Comparison of ENCODE assay signal across 8 cellular contexts in genomic region chr1:151790071-151790939, GRCh38. TPM values are rescaled to one million over a fixed set of nuclear protein-coding genes. Genes with fewer than 3 reads are reported as not detected.
A peak's percentile ranks its signal among the peaks of the same experiment; 100 is the strongest.
DNase-seq lines count a peak whose midpoint lies in the region; ATAC-seq and TF ChIP-seq lines count a peak whose summit lies in the region.

TSS of gene TDRKH (minus strand) at chr1:151790500. CDS start at chr1:151783022, 7,478 bp downstream.

- peak within 1 kb of the TSS; percentile 100 for H3K4me2 ChIP-seq in osteoblast (ENCODE audit: insufficient read depth, low read length)

- peak within 1 kb of the TSS; percentile 100 for H2AFZ ChIP-seq in osteoblast (ENCODE audit: low read length)

- DNase-seq in GM10248 (ENCODE audit: extremely low spot score) (peak; percentile 99), NCI-H1048 (lab: John Stamatoyannopoulos, UW) (peak; percentile 99), glutamatergic neuron (peak; percentile 98), osteoblast (ENCODE audit: insufficient read length, low spot score, missing footprints) (peak; percentile 99)
- DNase-seq in activated naive CD4-positive, alpha-beta T cell treated with anti-CD3 and anti-CD28 coated beads, Interleukin-2, amount 50 U/mL, for 72 hours (ENCODE audit: low spot score in 2 of 2), result peak; percentile 96 to 99

- H3K4me1 ChIP-seq in osteoblast (ENCODE audit: insufficient read depth, low read length), result peaks cover 10% of the 10 kb centered on the region
- H3K4me1 ChIP-seq in thymus (ENCODE audit: control insufficient read depth, insufficient read depth, low read length), result no peaks in the 10 kb centered on the region

- H3K9me3 ChIP-seq in osteoblast (ENCODE audit: low read depth, low read length) (no peaks in the 10 kb centered on the region), thymus (ENCODE audit: control insufficient read depth) (no peaks in the 10 kb centered on the region)

- TF ChIP-seq CTCF in GM10248 (IDR thresholded peaks at IDR 0.05; ENCODE audit: control extremely low read depth, extremely low read depth, low read depth, missing control alignments), result peak; percentile 46
- TF ChIP-seq CTCF in glutamatergic neuron (IDR thresholded peaks at IDR 0.05; ENCODE audit: partially characterized antibody, unreplicated experiment), result peak; percentile 48
- TF ChIP-seq CTCF in osteoblast (IDR thresholded peaks at IDR 0.05; ENCODE audit: extremely low read depth, low read depth, low read length), result peak; percentile 13

- peaks cover 8% of the 10 kb centered on the region for H3K4me1 Mint-ChIP-seq in glutamatergic neuron (ENCODE audit: low read depth, unreplicated experiment)

- CTCF ChIA-PET in GM10248 (lab: Yijun Ruan, JAX), result interaction anchor here (1.0 to 3.3 kb wide), 6 partner anchors 11 to 118 kb away, joined by 3 to 12 read pairs (median 4); partner anchors contain the start of genes MRPL9 and THEM4

- ATAC-seq in HG02588 (IDR thresholded peaks at IDR 0.05; ENCODE audit: unreplicated experiment) (peak; percentile 95), SK-N-SH treated with all-trans-retinoic acid at 6 μM for 48 hours (peak; percentile 98)
- peak; percentile 97 to 98 for ATAC-seq in activated naive CD4-positive, alpha-beta T cell treated with anti-CD3 and anti-CD28 coated beads, Interleukin-2, amount 50 U/mL, for 72 hours

- H3K4me3 Mint-ChIP-seq in glutamatergic neuron (ENCODE audit: unreplicated experiment), result peak within 1 kb of the TSS; percentile 100

- H3K27me3 Mint-ChIP-seq in glutamatergic neuron (ENCODE audit: unreplicated experiment), result peaks cover 12% of the 10 kb centered on the region

- H3K4me3 ChIP-seq in osteoblast (ENCODE audit: insufficient read depth, low read length) (peak within 1 kb of the TSS; percentile 94), thymus (ENCODE audit: low read length) (peak within 1 kb of the TSS; percentile 66)

- under 1% methylated on average over 58 of the region's 58 CpGs for WGBS in thymus

- peak within 1 kb of the TSS; percentile 89 to 98 for H3K27ac Mint-ChIP-seq in activated naive CD4-positive, alpha-beta T cell treated with anti-CD3 and anti-CD28 coated beads, Interleukin-2, amount 50 U/mL, for 72 hours
- H3K27ac Mint-ChIP-seq in glutamatergic neuron (ENCODE audit: unreplicated experiment), result peak within 1 kb of the TSS; percentile 100

- no peaks in the 10 kb centered on the region for H4K20me1 ChIP-seq in osteoblast (ENCODE audit: insufficient read depth, low read length)

- H3K27me3 ChIP-seq in osteoblast (ENCODE audit: insufficient read depth, low read length) (peaks cover 5% of the 10 kb centered on the region), thymus (ENCODE audit: control insufficient read depth, insufficient read depth) (no peaks in the 10 kb centered on the region)

- POLR2A ChIA-PET in GM10248 (lab: Yijun Ruan, JAX), result no interaction called here

- peaks cover 6 to 7% of the 10 kb centered on the region in 2 donors for H3K36me3 Mint-ChIP-seq in activated naive CD4-positive, alpha-beta T cell treated with anti-CD3 and anti-CD28 coated beads, Interleukin-2, amount 50 U/mL, for 72 hours
- H3K36me3 Mint-ChIP-seq in glutamatergic neuron (ENCODE audit: unreplicated experiment), result no peaks in the 10 kb centered on the region

- no peaks in the 10 kb centered on the region for H3K9me3 Mint-ChIP-seq in activated naive CD4-positive, alpha-beta T cell treated with anti-CD3 and anti-CD28 coated beads, Interleukin-2, amount 50 U/mL, for 72 hours
- peaks cover 12% of the 10 kb centered on the region for H3K9me3 Mint-ChIP-seq in glutamatergic neuron (ENCODE audit: unreplicated experiment)

- H3K36me3 ChIP-seq in osteoblast (ENCODE audit: insufficient read depth, low read length), result no peaks in the 10 kb centered on the region
- H3K36me3 ChIP-seq in thymus (ENCODE audit: control insufficient read depth, insufficient read depth), result no peaks in the 10 kb centered on the region

- H3K27ac ChIP-seq in osteoblast (ENCODE audit: low read depth, low read length) (no peak within 1 kb of the TSS), thymus (ENCODE audit: low read depth) (peak within 1 kb of the TSS; percentile 70)

- H3K79me2 ChIP-seq in osteoblast (ENCODE audit: insufficient read depth, low read length), result no peaks in the 10 kb centered on the region

TF ChIP-seq in SK-N-SH treated with all-trans-retinoic acid at 6 μM for 48 hours, 23 proteins besides CTCF, POLR2A, EP300 and RAD21 (continues in another document):
- TF ChIP-seq TSHZ2 (CRISPR knock-in tag; IDR thresholded peaks at IDR 0.05), result 0 out of 2 replicates have a peak, but pooled peaks have one; percentile 65
- 0 out of 2 replicates have a peak, but pooled peaks have one; percentile 15 for TF ChIP-seq ARNTL (CRISPR knock-in tag; IDR thresholded peaks at IDR 0.05; ENCODE audit: borderline replicate concordance, low read depth)
- TF ChIP-seq OSR1 (CRISPR knock-in tag; IDR thresholded peaks at IDR 0.05), result no peak
- TF ChIP-seq CSRNP3 (CRISPR knock-in tag; IDR thresholded peaks at IDR 0.05), result no peak
- no peak for TF ChIP-seq PPARA (CRISPR knock-in tag; IDR thresholded peaks at IDR 0.05; ENCODE audit: borderline replicate concordance)
- TF ChIP-seq CREB5 (CRISPR knock-in tag; IDR thresholded peaks at IDR 0.05; ENCODE audit: low read depth), result no peak
- TF ChIP-seq CSDC2 (CRISPR knock-in tag; IDR thresholded peaks at IDR 0.05), result 0 out of 2 replicates have a peak, but pooled peaks have one; percentile 19
- TF ChIP-seq ZFP30 (CRISPR knock-in tag; IDR thresholded peaks at IDR 0.05), result no peak
- TF ChIP-seq TOX (CRISPR knock-in tag; IDR thresholded peaks at IDR 0.05; ENCODE audit: borderline replicate concordance), result no peak
- no peak for TF ChIP-seq GLIS3 (CRISPR knock-in tag; IDR thresholded peaks at IDR 0.05)
- TF ChIP-seq BACH2 (CRISPR knock-in tag; IDR thresholded peaks at IDR 0.05; ENCODE audit: borderline replicate concordance), result no peak
- no peak for TF ChIP-seq POU6F1 (CRISPR knock-in tag; IDR thresholded peaks at IDR 0.05; ENCODE audit: borderline replicate concordance, low read depth)

RNA-seq across cellular contexts. Expression of gene TDRKH, which starts in this region (rescaled TPM):
- 10 to 100 TPM; 25.1 to 30.7 TPM for total RNA-seq in activated naive CD4-positive, alpha-beta T cell treated with anti-CD3 and anti-CD28 coated beads, Interleukin-2, amount 50 U/mL, for 72 hours
- total RNA-seq in glutamatergic neuron (ENCODE audit: unreplicated experiment) (40.1 TPM), osteoblast (1.1 and 1.2 TPM in 2 replicates)
- 6.5 TPM for polyA plus RNA-seq in thymus

Comparison
In these comparisons a context has a peak if more than half of its experiments do, and no peak if none do; other contexts are left out.
1. RNA of gene TDRKH (total RNA-seq): 40.1 TPM in glutamatergic neuron (single experiment) and 25.1 to 30.7 TPM in activated naive CD4-positive, alpha-beta T cell treated with anti-CD3 and anti-CD28 coated beads, Interleukin-2, amount 50 U/mL, for 72 hours; 1.1 to 1.2 TPM in osteoblast; every median in the first group is over 10 times any median in the second.
2. Peak in every context shown above with its lines, with median percentiles within 50 percentile points of each other: DNase-seq, CTCF ChIP-seq and ATAC-seq.